ENCODE assay signal across 24 cellular contexts in genomic region chr22:28349114-28349513, GRCh38.
"Had no signal": no experiment of that assay in that cellular context is flagged by ENCODE, and none has a peak within 500 bp of the region (broad histone marks: within the 10 kb centered on the region; RNA-seq: fewer than 3 reads in every experiment).

No MANE protein-coding gene starts in this region.

- H3K4me1 ChIP-seq: right lobe of liver had no signal

- H3K27me3 Mint-ChIP-seq: activated CD4-positive, alpha-beta T cell treated with anti-CD3 and anti-CD28 coated beads, Interleukin-2, amount 10 ng/mL, durations not matched to agents 7 days and 5 days; activated CD8-positive, alpha-beta T cell treated with anti-CD3 and anti-CD28 coated beads for 36 hours had no signal

- H3K9me3 Mint-ChIP-seq: activated CD4-positive, alpha-beta T cell treated with anti-CD3 and anti-CD28 coated beads, Interleukin-2, amount 10 ng/mL, durations not matched to agents 7 days and 5 days; activated CD8-positive, alpha-beta T cell treated with anti-CD3 and anti-CD28 coated beads for 36 hours; activated naive CD4-positive, alpha-beta T cell treated with anti-CD3 and anti-CD28 coated beads, Interleukin-2, amount 10 ng/mL, durations not matched to agents 7 days and 5 days; endodermal cell; nephron; stimulated activated naive CD8-positive, alpha-beta T cell treated with anti-CD3 and anti-CD28 coated beads, Interleukin-15, Interleukin-2, amounts not matched to agents 100 ng/mL and 50 ng/mL, for 24 hours had no signal

- DNase-seq: activated CD4-positive, alpha-beta T cell treated with anti-CD3 and anti-CD28 coated beads, Interleukin-2, amount 10 ng/mL, durations not matched to agents 7 days and 5 days; activated CD8-positive, alpha-beta memory T cell treated with anti-CD3 and anti-CD28 coated beads, Interleukin-2, amount 10 ng/mL, durations not matched to agents 7 days and 5 days; activated CD8-positive, alpha-beta T cell treated with anti-CD3 and anti-CD28 coated beads for 36 hours; activated effector memory CD4-positive, alpha-beta T cell treated with anti-CD3 and anti-CD28 coated beads, Interleukin-2, amount 50 U/mL, for 16 hours; activated naive CD4-positive, alpha-beta T cell treated with anti-CD3 and anti-CD28 coated beads, Interleukin-2, amount 10 ng/mL, durations not matched to agents 7 days and 5 days; activated T-cell treated with anti-CD3 and anti-CD28 coated beads for 4 hours; amygdala; cortex of kidney; endodermal cell; esophagus squamous epithelium; gastrocnemius medialis; head of caudate nucleus; hypothalamus; nucleus accumbens; right lobe of liver; stimulated activated CD4-positive, alpha-beta T cell treated with anti-CD3 and anti-CD28 coated beads, Interleukin-1b, Interleukin-23, amount 100 ng/mL, for 48 hours; substantia nigra; thyroid gland; upper lobe of right lung had no signal

- H3K36me3 Mint-ChIP-seq: activated CD8-positive, alpha-beta memory T cell treated with anti-CD3 and anti-CD28 coated beads, Interleukin-2, amount 10 ng/mL, durations not matched to agents 7 days and 5 days; activated naive CD4-positive, alpha-beta T cell treated with anti-CD3 and anti-CD28 coated beads, Interleukin-2, amount 10 ng/mL, durations not matched to agents 7 days and 5 days; memory B cell had no signal

- H3K4me3 ChIP-seq: esophagus squamous epithelium, gastrocnemius medialis, right lobe of liver, skin epidermis, thyroid gland, upper lobe of right lung had no signal

- H3K9me3 ChIP-seq: esophagus squamous epithelium, gastrocnemius medialis, right lobe of liver, thyroid gland, upper lobe of right lung had no signal

- H3K27ac ChIP-seq: esophagus squamous epithelium, gastrocnemius medialis, right lobe of liver, skin epidermis, thyroid gland, upper lobe of right lung had no signal

- H3K36me3 ChIP-seq: esophagus squamous epithelium, gastrocnemius medialis, right lobe of liver, thyroid gland, upper lobe of right lung had no signal

- H3K4me1 Mint-ChIP-seq: activated CD4-positive, alpha-beta T cell treated with anti-CD3 and anti-CD28 coated beads, Interleukin-2, amount 10 ng/mL, durations not matched to agents 7 days and 5 days; activated CD8-positive, alpha-beta memory T cell treated with anti-CD3 and anti-CD28 coated beads, Interleukin-2, amount 10 ng/mL, durations not matched to agents 7 days and 5 days; memory B cell had no signal

- H3K27ac Mint-ChIP-seq: activated CD4-positive, alpha-beta T cell treated with anti-CD3 and anti-CD28 coated beads, Interleukin-2, amount 10 ng/mL, durations not matched to agents 7 days and 5 days; activated CD8-positive, alpha-beta memory T cell treated with anti-CD3 and anti-CD28 coated beads, Interleukin-2, amount 10 ng/mL, durations not matched to agents 7 days and 5 days; activated CD8-positive, alpha-beta T cell treated with anti-CD3 and anti-CD28 coated beads for 36 hours; activated naive CD4-positive, alpha-beta T cell treated with anti-CD3 and anti-CD28 coated beads, Interleukin-2, amount 10 ng/mL, durations not matched to agents 7 days and 5 days; endodermal cell; memory B cell; nephron; stimulated activated naive CD8-positive, alpha-beta T cell treated with anti-CD3 and anti-CD28 coated beads, Interleukin-15, Interleukin-2, amounts not matched to agents 100 ng/mL and 50 ng/mL, for 24 hours had no signal

- ATAC-seq: activated CD4-positive, CD25-positive, alpha-beta regulatory T cell treated with anti-CD3 and anti-CD28 coated beads, Interleukin-2, amount 50 U/mL, for 24 hours; activated CD8-positive, alpha-beta memory T cell treated with anti-CD3 and anti-CD28 coated beads, Interleukin-2, amount 10 ng/mL, durations not matched to agents 7 days and 5 days; activated CD8-positive, alpha-beta T cell treated with anti-CD3 and anti-CD28 coated beads for 36 hours; gastrocnemius medialis; right lobe of liver; upper lobe of right lung had no signal

- H3K27me3 ChIP-seq: esophagus squamous epithelium, gastrocnemius medialis, right lobe of liver, thyroid gland, upper lobe of right lung had no signal

- H3K4me3 Mint-ChIP-seq: activated CD4-positive, alpha-beta T cell treated with anti-CD3 and anti-CD28 coated beads, Interleukin-2, amount 10 ng/mL, durations not matched to agents 7 days and 5 days; activated CD8-positive, alpha-beta memory T cell treated with anti-CD3 and anti-CD28 coated beads, Interleukin-2, amount 10 ng/mL, durations not matched to agents 7 days and 5 days; activated CD8-positive, alpha-beta T cell treated with anti-CD3 and anti-CD28 coated beads for 36 hours; activated naive CD4-positive, alpha-beta T cell treated with anti-CD3 and anti-CD28 coated beads, Interleukin-2, amount 10 ng/mL, durations not matched to agents 7 days and 5 days; endodermal cell; memory B cell; nephron; stimulated activated naive CD8-positive, alpha-beta T cell treated with anti-CD3 and anti-CD28 coated beads, Interleukin-15, Interleukin-2, amounts not matched to agents 100 ng/mL and 50 ng/mL, for 24 hours had no signal
